In the genomic region with DNA sequence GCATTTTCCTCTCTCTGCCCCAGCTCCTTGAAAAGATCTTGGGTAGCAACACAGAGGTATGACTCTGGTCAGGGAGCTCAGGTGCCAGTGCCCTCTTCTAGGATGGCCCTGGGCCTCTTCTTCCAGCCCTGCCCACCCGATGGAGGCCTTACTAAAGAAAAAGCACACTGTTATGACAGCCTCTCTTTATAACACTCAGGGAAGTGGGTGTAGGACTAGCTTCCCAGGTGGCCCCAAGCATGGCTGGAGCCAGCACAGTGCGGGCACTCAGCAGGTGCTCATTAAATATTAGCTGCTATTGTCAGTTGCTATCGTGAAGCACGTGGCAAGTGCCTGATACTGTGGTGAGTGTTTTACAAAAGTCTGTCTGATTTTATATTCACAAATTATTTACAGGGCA, we compare ENCODE assay signal across 24 cellular contexts.
DNase-seq lines count a peak whose midpoint lies in the region; ATAC-seq and TF ChIP-seq lines count a peak whose summit lies in the region.
"Had no signal": no experiment of that assay in that cellular context is flagged by ENCODE, and none has a peak within 500 bp of the region (broad histone marks: within the 10 kb centered on the region; RNA-seq: fewer than 3 reads in every experiment).

No MANE protein-coding gene starts in this region.

- H3K27ac Mint-ChIP-seq in activated CD4-positive, alpha-beta memory T cell treated with anti-CD3 and anti-CD28 coated beads, Interleukin-2, amount 10 ng/mL, durations not matched to agents 7 days and 5 days: no peak overlapping the region
- no peak overlapping the region for H3K27ac Mint-ChIP-seq in activated CD4-positive, alpha-beta memory T cell treated with anti-CD3 and anti-CD28 coated beads for 36 hours
- H3K27ac Mint-ChIP-seq in type B pancreatic cell: peak overlapping the region; percentile 60
- H3K27ac Mint-ChIP-seq in stimulated activated naive B cell treated with anti-CD40 and anti-IgM and Interleukin-4, amounts not matched to agents 10 μg/mL and 1 μg/mL and 100 μg/mL, for 72 hours: no peak overlapping the region
- H3K27ac Mint-ChIP-seq in activated CD4-positive, alpha-beta T cell treated with anti-CD3 and anti-CD28 coated beads, Interleukin-2, amount 10 ng/mL, durations not matched to agents 7 days and 5 days: no peak overlapping the region
- H3K27ac Mint-ChIP-seq: CD8-positive, alpha-beta T cell had no signal

- H3K36me3 ChIP-seq in RWPE2 (ENCODE audit: low read depth): no peaks in the 10 kb centered on the region
- H3K36me3 ChIP-seq: HAP-1 had no signal

- ATAC-seq in RWPE2 (ENCODE audit: low read depth): no peak
- no peak for ATAC-seq in stimulated activated naive B cell treated with anti-CD40 and anti-IgM and Interleukin-4, amounts not matched to agents 10 μg/mL and 1 μg/mL and 100 μg/mL, for 72 hours (replicated peaks)
- ATAC-seq: CD8-positive, alpha-beta T cell; HepG2; K562; Panc1 had no signal

- POLR2A ChIA-PET in activated CD4-positive, alpha-beta memory T cell treated with anti-CD3 and anti-CD28 coated beads, Interleukin-2, amount 10 ng/mL, durations not matched to agents 7 days and 5 days (lab: Charles Lee): no interaction called here
- POLR2A ChIA-PET in activated CD4-positive, alpha-beta memory T cell treated with anti-CD3 and anti-CD28 coated beads for 36 hours (lab: Charles Lee): no interaction called here
- POLR2A ChIA-PET in activated CD4-positive, alpha-beta T cell treated with anti-CD3 and anti-CD28 coated beads, Interleukin-2, amount 10 ng/mL, durations not matched to agents 7 days and 5 days (lab: Charles Lee): no interaction called here

- DNase-seq in activated CD4-positive, alpha-beta memory T cell treated with anti-CD3 and anti-CD28 coated beads, Interleukin-2, amount 10 ng/mL, durations not matched to agents 7 days and 5 days: peak; percentile 8
- DNase-seq in activated CD4-positive, alpha-beta memory T cell treated with anti-CD3 and anti-CD28 coated beads for 36 hours: no peak
- DNase-seq in RWPE2 (ENCODE audit: low spot score) (peak; percentile 2), mesenteric fat pad (ENCODE audit: low spot score) (peak; percentile 69), type B pancreatic cell (ENCODE audit: extremely low spot score, unreplicated experiment) (peak; percentile 52)
- no peak for DNase-seq in stimulated activated naive B cell treated with anti-CD40 and anti-IgM and Interleukin-4, amounts not matched to agents 10 μg/mL and 1 μg/mL and 100 μg/mL, for 72 hours
- no peak for DNase-seq in activated CD4-positive, alpha-beta T cell treated with anti-CD3 and anti-CD28 coated beads, Interleukin-2, amount 10 ng/mL, durations not matched to agents 7 days and 5 days
- DNase-seq: 8988T, AML-193, C1 segment of cervical spinal cord, Calu3, GM23248, NCI-H1092, NCI-H1436, NCI-H2107, NCI-H226, NCI-H524 treated with DMSO at 0.1 percent for 48 hours, NCI-H82 had no signal

- no peaks in the 10 kb centered on the region for H3K27me3 ChIP-seq in RWPE2 (ENCODE audit: insufficient read depth, poor library complexity, severe bottlenecking)

- H3K4me3 Mint-ChIP-seq in activated CD4-positive, alpha-beta memory T cell treated with anti-CD3 and anti-CD28 coated beads, Interleukin-2, amount 10 ng/mL, durations not matched to agents 7 days and 5 days: no peak overlapping the region
- H3K4me3 Mint-ChIP-seq in activated CD4-positive, alpha-beta memory T cell treated with anti-CD3 and anti-CD28 coated beads for 36 hours: no peak overlapping the region
- peak overlapping the region; percentile 62 for H3K4me3 Mint-ChIP-seq in type B pancreatic cell
- no peak overlapping the region for H3K4me3 Mint-ChIP-seq in stimulated activated naive B cell treated with anti-CD40 and anti-IgM and Interleukin-4, amounts not matched to agents 10 μg/mL and 1 μg/mL and 100 μg/mL, for 72 hours
- H3K4me3 Mint-ChIP-seq in activated CD4-positive, alpha-beta T cell treated with anti-CD3 and anti-CD28 coated beads, Interleukin-2, amount 10 ng/mL, durations not matched to agents 7 days and 5 days: no peak overlapping the region
- H3K4me3 Mint-ChIP-seq: CD8-positive, alpha-beta T cell had no signal

- intact Hi-C loops in activated CD4-positive, alpha-beta memory T cell treated with anti-CD3 and anti-CD28 coated beads for 36 hours (cut with micrococcal nuclease): no loop called here

- H3K4me1 Mint-ChIP-seq in activated CD4-positive, alpha-beta memory T cell treated with anti-CD3 and anti-CD28 coated beads, Interleukin-2, amount 10 ng/mL, durations not matched to agents 7 days and 5 days: peaks cover 2% of the 10 kb centered on the region
- H3K4me1 Mint-ChIP-seq in activated CD4-positive, alpha-beta memory T cell treated with anti-CD3 and anti-CD28 coated beads for 36 hours (ENCODE audit: low read depth): no peaks in the 10 kb centered on the region
- H3K4me1 Mint-ChIP-seq in type B pancreatic cell (ENCODE audit: unreplicated experiment): peaks cover 35% of the 10 kb centered on the region
- peaks cover 0 to 6% of the 10 kb centered on the region in 2 donors for H3K4me1 Mint-ChIP-seq in stimulated activated naive B cell treated with anti-CD40 and anti-IgM and Interleukin-4, amounts not matched to agents 10 μg/mL and 1 μg/mL and 100 μg/mL, for 72 hours
- H3K4me1 Mint-ChIP-seq in activated CD4-positive, alpha-beta T cell treated with anti-CD3 and anti-CD28 coated beads, Interleukin-2, amount 10 ng/mL, durations not matched to agents 7 days and 5 days: no peaks in the 10 kb centered on the region

- TF ChIP-seq CTCF in RWPE2 (IDR thresholded peaks at IDR 0.05; ENCODE audit: poor library complexity, severe bottlenecking) (no peak), type B pancreatic cell (conservative IDR thresholded peaks at IDR 0.05) (no peak)

- peaks cover 22% of the 10 kb centered on the region for H3K27me3 Mint-ChIP-seq in activated CD4-positive, alpha-beta memory T cell treated with anti-CD3 and anti-CD28 coated beads, Interleukin-2, amount 10 ng/mL, durations not matched to agents 7 days and 5 days
- peaks cover 11% of the 10 kb centered on the region for H3K27me3 Mint-ChIP-seq in activated CD4-positive, alpha-beta memory T cell treated with anti-CD3 and anti-CD28 coated beads for 36 hours
- peaks cover 22% of the 10 kb centered on the region for H3K27me3 Mint-ChIP-seq in type B pancreatic cell
- peaks cover 25 to 39% of the 10 kb centered on the region in 2 donors for H3K27me3 Mint-ChIP-seq in stimulated activated naive B cell treated with anti-CD40 and anti-IgM and Interleukin-4, amounts not matched to agents 10 μg/mL and 1 μg/mL and 100 μg/mL, for 72 hours
- H3K27me3 Mint-ChIP-seq in activated CD4-positive, alpha-beta T cell treated with anti-CD3 and anti-CD28 coated beads, Interleukin-2, amount 10 ng/mL, durations not matched to agents 7 days and 5 days: peaks cover 11% of the 10 kb centered on the region

- no peak overlapping the region for H3K4me3 ChIP-seq in RWPE2 (ENCODE audit: severe bottlenecking)
- H3K4me3 ChIP-seq: GM23248, HAP-1, K562 had no signal

- H3K9me3 ChIP-seq in RWPE2 (ENCODE audit: severe bottlenecking): no peaks in the 10 kb centered on the region
- H3K9me3 ChIP-seq: HAP-1 had no signal

- no peaks in the 10 kb centered on the region for H3K4me1 ChIP-seq in RWPE2 (ENCODE audit: insufficient read depth, poor library complexity, severe bottlenecking)
- H3K4me1 ChIP-seq: HAP-1 had no signal

- no peaks in the 10 kb centered on the region for H3K9me3 Mint-ChIP-seq in activated CD4-positive, alpha-beta memory T cell treated with anti-CD3 and anti-CD28 coated beads, Interleukin-2, amount 10 ng/mL, durations not matched to agents 7 days and 5 days
- no peaks in the 10 kb centered on the region for H3K9me3 Mint-ChIP-seq in activated CD4-positive, alpha-beta memory T cell treated with anti-CD3 and anti-CD28 coated beads for 36 hours
- H3K9me3 Mint-ChIP-seq in type B pancreatic cell: no peaks in the 10 kb centered on the region
- no peaks in the 10 kb centered on the region for H3K9me3 Mint-ChIP-seq in stimulated activated naive B cell treated with anti-CD40 and anti-IgM and Interleukin-4, amounts not matched to agents 10 μg/mL and 1 μg/mL and 100 μg/mL, for 72 hours
- H3K9me3 Mint-ChIP-seq in activated CD4-positive, alpha-beta T cell treated with anti-CD3 and anti-CD28 coated beads, Interleukin-2, amount 10 ng/mL, durations not matched to agents 7 days and 5 days: no peaks in the 10 kb centered on the region

- no peaks in the 10 kb centered on the region for H3K36me3 Mint-ChIP-seq in activated CD4-positive, alpha-beta memory T cell treated with anti-CD3 and anti-CD28 coated beads, Interleukin-2, amount 10 ng/mL, durations not matched to agents 7 days and 5 days (ENCODE audit: low read depth)
- H3K36me3 Mint-ChIP-seq in activated CD4-positive, alpha-beta memory T cell treated with anti-CD3 and anti-CD28 coated beads for 36 hours: no peaks in the 10 kb centered on the region
- H3K36me3 Mint-ChIP-seq in type B pancreatic cell: peaks cover 3% of the 10 kb centered on the region
- H3K36me3 Mint-ChIP-seq in stimulated activated naive B cell treated with anti-CD40 and anti-IgM and Interleukin-4, amounts not matched to agents 10 μg/mL and 1 μg/mL and 100 μg/mL, for 72 hours: peaks cover 0 to 3% of the 10 kb centered on the region in 2 donors
- no peaks in the 10 kb centered on the region for H3K36me3 Mint-ChIP-seq in activated CD4-positive, alpha-beta T cell treated with anti-CD3 and anti-CD28 coated beads, Interleukin-2, amount 10 ng/mL, durations not matched to agents 7 days and 5 days (ENCODE audit: low read depth)
- H3K36me3 Mint-ChIP-seq: CD8-positive, alpha-beta T cell had no signal

- CTCF ChIA-PET in activated CD4-positive, alpha-beta memory T cell treated with anti-CD3 and anti-CD28 coated beads, Interleukin-2, amount 10 ng/mL, durations not matched to agents 7 days and 5 days (lab: Charles Lee): no interaction called here
- CTCF ChIA-PET in activated CD4-positive, alpha-beta memory T cell treated with anti-CD3 and anti-CD28 coated beads for 36 hours (lab: Charles Lee): no interaction called here
- CTCF ChIA-PET in activated CD4-positive, alpha-beta T cell treated with anti-CD3 and anti-CD28 coated beads, Interleukin-2, amount 10 ng/mL, durations not matched to agents 7 days and 5 days (lab: Charles Lee): no interaction called here

- no peak overlapping the region for H3K27ac ChIP-seq in RWPE2 (ENCODE audit: poor library complexity, severe bottlenecking)
- H3K27ac ChIP-seq: GM23248, HL-60 had no signal

Comparison
In these comparisons a context has a peak if more than half of its experiments do, and no peak if none do; other contexts are left out.
1. DNase-seq: peak in activated CD4-positive, alpha-beta memory T cell treated with anti-CD3 and anti-CD28 coated beads, Interleukin-2, amount 10 ng/mL, durations not matched to agents 7 days and 5 days (single experiment), RWPE2 (single experiment), mesenteric fat pad (single experiment) and type B pancreatic cell (single experiment); none in activated CD4-positive, alpha-beta memory T cell treated with anti-CD3 and anti-CD28 coated beads for 36 hours (single experiment), stimulated activated naive B cell treated with anti-CD40 and anti-IgM and Interleukin-4, amounts not matched to agents 10 μg/mL and 1 μg/mL and 100 μg/mL, for 72 hours (single experiment) and activated CD4-positive, alpha-beta T cell treated with anti-CD3 and anti-CD28 coated beads, Interleukin-2, amount 10 ng/mL, durations not matched to agents 7 days and 5 days (single experiment).